Comparison of ENCODE assay signal across 8 cellular contexts in genomic region chr4:139175647-139176298, GRCh38. TPM values are rescaled to one million over a fixed set of nuclear protein-coding genes. Genes with fewer than 3 reads are reported as not detected.
A peak's percentile ranks its signal among the peaks of the same experiment; 100 is the strongest.
DNase-seq lines count a peak whose midpoint lies in the region; ATAC-seq lines count a peak whose summit lies in the region.

No MANE protein-coding gene starts in this region.

- H2AK5ac ChIP-seq in mesendoderm (ENCODE audit: low read length): no peak overlapping the region

- H3K79me1 ChIP-seq in mesendoderm (ENCODE audit: low read length): no peaks in the 10 kb centered on the region

- H3K4me3 ChIP-seq in mesendoderm (ENCODE audit: low read length) (peak overlapping the region; percentile 71), urinary bladder (ENCODE audit: low read depth, low read length) (peak overlapping the region; percentile 99)

- peak overlapping the region; percentile 58 for H3K27ac Mint-ChIP-seq in T-helper 1 cell treated with Interleukin-12 subunit alpha and Interleukin-12 subunit beta and Interleukin-4 antibody, amounts not matched to agents 30 μg/mL and 1 μg/mL, for 36 hours
- no peak overlapping the region for H3K27ac Mint-ChIP-seq in central memory CD8-positive, alpha-beta T cell (ENCODE audit: low read depth)
- peak overlapping the region in 1 of 2 donors; percentile 87 for H3K27ac Mint-ChIP-seq in activated naive CD4-positive, alpha-beta T cell treated with anti-CD3 and anti-CD28 coated beads, Interleukin-2, amount 50 U/mL, for 72 hours

- peak overlapping the region; percentile 84 for H3K56ac ChIP-seq in mesendoderm (ENCODE audit: low read length)

- peak overlapping the region; percentile 59 for H3K4me2 ChIP-seq in mesendoderm (ENCODE audit: low read length)

- H3K9ac ChIP-seq in mesendoderm (ENCODE audit: low read length): peak overlapping the region; percentile 83

- H3K36me3 ChIP-seq in mesendoderm (ENCODE audit: control insufficient read depth, insufficient read depth, low read length) (no peaks in the 10 kb centered on the region), urinary bladder (ENCODE audit: insufficient read depth) (no peaks in the 10 kb centered on the region)

- H3K36me3 Mint-ChIP-seq in T-helper 1 cell treated with Interleukin-12 subunit alpha and Interleukin-12 subunit beta and Interleukin-4 antibody, amounts not matched to agents 30 μg/mL and 1 μg/mL, for 36 hours (ENCODE audit: low read depth): no peaks in the 10 kb centered on the region
- H3K36me3 Mint-ChIP-seq in central memory CD8-positive, alpha-beta T cell (ENCODE audit: insufficient read depth): peaks cover 19% of the 10 kb centered on the region
- H3K36me3 Mint-ChIP-seq in activated naive CD4-positive, alpha-beta T cell treated with anti-CD3 and anti-CD28 coated beads, Interleukin-2, amount 50 U/mL, for 72 hours: peaks cover 0 to 4% of the 10 kb centered on the region in 2 donors

- peaks cover 21% of the 10 kb centered on the region for H3K4me1 Mint-ChIP-seq in T-helper 1 cell treated with Interleukin-12 subunit alpha and Interleukin-12 subunit beta and Interleukin-4 antibody, amounts not matched to agents 30 μg/mL and 1 μg/mL, for 36 hours (ENCODE audit: low read depth)
- H3K4me1 Mint-ChIP-seq in central memory CD8-positive, alpha-beta T cell: peaks cover 21% of the 10 kb centered on the region

- ATAC-seq in central memory CD8-positive, alpha-beta T cell (replicated peaks; ENCODE audit: extremely low read depth, poor library complexity, severe bottlenecking): no peak
- no peak for ATAC-seq in GM21526 (IDR thresholded peaks at IDR 0.05; ENCODE audit: low FRiP score, unreplicated experiment)
- ATAC-seq in activated naive CD4-positive, alpha-beta T cell treated with anti-CD3 and anti-CD28 coated beads, Interleukin-2, amount 50 U/mL, for 72 hours: no peak

- no peaks in the 10 kb centered on the region for H3K9me3 Mint-ChIP-seq in T-helper 1 cell treated with Interleukin-12 subunit alpha and Interleukin-12 subunit beta and Interleukin-4 antibody, amounts not matched to agents 30 μg/mL and 1 μg/mL, for 36 hours
- H3K9me3 Mint-ChIP-seq in central memory CD8-positive, alpha-beta T cell: no peaks in the 10 kb centered on the region
- H3K9me3 Mint-ChIP-seq in activated naive CD4-positive, alpha-beta T cell treated with anti-CD3 and anti-CD28 coated beads, Interleukin-2, amount 50 U/mL, for 72 hours: no peaks in the 10 kb centered on the region

- no peaks in the 10 kb centered on the region for H3K27me3 ChIP-seq in mesendoderm (ENCODE audit: insufficient read depth, low read length, poor library complexity)

- H4K8ac ChIP-seq in mesendoderm (ENCODE audit: low read depth, low read length): no peak overlapping the region

- H2BK5ac ChIP-seq in mesendoderm (ENCODE audit: low read length): no peak overlapping the region

- H3K27ac ChIP-seq in mesendoderm (ENCODE audit: low read depth, low read length) (peak overlapping the region; percentile 100), urinary bladder (ENCODE audit: low read depth) (peak overlapping the region; percentile 100)

- no peak overlapping the region for H4K5ac ChIP-seq in mesendoderm (ENCODE audit: low read length)

- H2BK15ac ChIP-seq in mesendoderm (replicated peaks; ENCODE audit: low read depth): no peak overlapping the region

- peak overlapping the region; percentile 86 for H3K4me3 Mint-ChIP-seq in T-helper 1 cell treated with Interleukin-12 subunit alpha and Interleukin-12 subunit beta and Interleukin-4 antibody, amounts not matched to agents 30 μg/mL and 1 μg/mL, for 36 hours
- H3K4me3 Mint-ChIP-seq in central memory CD8-positive, alpha-beta T cell: peak overlapping the region; percentile 90

- no CpG with 5 or more reads among the region's 26 CpGs for WGBS in mesendoderm (ENCODE audit: extremely low coverage, insufficient coverage, low lambda C conversion rate)
- 2% methylated on average over 26 of the region's 26 CpGs for whole genome bisulfite sequencing in urinary bladder

- H3K4me1 ChIP-seq in mesendoderm (ENCODE audit: control insufficient read depth, low read depth, low read length) (no peaks in the 10 kb centered on the region), urinary bladder (ENCODE audit: insufficient read depth) (no peaks in the 10 kb centered on the region)

- H3K18ac ChIP-seq in mesendoderm (ENCODE audit: low read length): peak overlapping the region; percentile 100

- no peak overlapping the region for H3K23ac ChIP-seq in mesendoderm (ENCODE audit: low read length)

- peaks cover 24% of the 10 kb centered on the region for H3K27me3 Mint-ChIP-seq in T-helper 1 cell treated with Interleukin-12 subunit alpha and Interleukin-12 subunit beta and Interleukin-4 antibody, amounts not matched to agents 30 μg/mL and 1 μg/mL, for 36 hours (ENCODE audit: low read depth)
- no peaks in the 10 kb centered on the region for H3K27me3 Mint-ChIP-seq in central memory CD8-positive, alpha-beta T cell

- H2BK120ac ChIP-seq in mesendoderm (ENCODE audit: low read depth, low read length): peak overlapping the region; percentile 30

- peak overlapping the region; percentile 83 for H3K4ac ChIP-seq in mesendoderm (ENCODE audit: low read depth, low read length)

- DNase-seq in T-helper 1 cell: no peak
- peak; percentile 53 to 76 for DNase-seq in NCI-H526 (lab: John Stamatoyannopoulos, UW)
- no peak for DNase-seq in central memory CD8-positive, alpha-beta T cell (ENCODE audit: low spot score in 2 of 2)
- DNase-seq in mesendoderm: no peak
- no peak for DNase-seq in activated naive CD4-positive, alpha-beta T cell treated with anti-CD3 and anti-CD28 coated beads, Interleukin-2, amount 50 U/mL, for 72 hours (ENCODE audit: low spot score in 2 of 2)

- H3K79me2 ChIP-seq in mesendoderm (ENCODE audit: control insufficient read depth, insufficient read depth, low read length): peaks cover 40% of the 10 kb centered on the region

RNA-seq across cellular contexts. Expression of gene ELF2, which starts 1.2 kb away (rescaled TPM):
- polyA plus RNA-seq in mesendoderm (2013, experiment 1 of 2): 25.3 TPM
- polyA plus RNA-seq in mesendoderm (2013, experiment 2 of 2): 27.1 TPM
- 136 TPM for total RNA-seq in urinary bladder
- polyA plus RNA-seq in urinary bladder: 29.6 TPM
- total RNA-seq in activated naive CD4-positive, alpha-beta T cell treated with anti-CD3 and anti-CD28 coated beads, Interleukin-2, amount 50 U/mL, for 72 hours: 10 to 100 TPM; 30.1 to 34.9 TPM

Comparison
In these comparisons a context has a peak if more than half of its experiments do, and no peak if none do; other contexts are left out.
1. DNase-seq: peak in NCI-H526 (2 of 2); none in T-helper 1 cell (0 of 5), central memory CD8-positive, alpha-beta T cell (0 of 2), mesendoderm (single experiment) and activated naive CD4-positive, alpha-beta T cell treated with anti-CD3 and anti-CD28 coated beads, Interleukin-2, amount 50 U/mL, for 72 hours (0 of 2).